36 cellular contexts compared by ENCODE assay signal in the genomic region with DNA sequence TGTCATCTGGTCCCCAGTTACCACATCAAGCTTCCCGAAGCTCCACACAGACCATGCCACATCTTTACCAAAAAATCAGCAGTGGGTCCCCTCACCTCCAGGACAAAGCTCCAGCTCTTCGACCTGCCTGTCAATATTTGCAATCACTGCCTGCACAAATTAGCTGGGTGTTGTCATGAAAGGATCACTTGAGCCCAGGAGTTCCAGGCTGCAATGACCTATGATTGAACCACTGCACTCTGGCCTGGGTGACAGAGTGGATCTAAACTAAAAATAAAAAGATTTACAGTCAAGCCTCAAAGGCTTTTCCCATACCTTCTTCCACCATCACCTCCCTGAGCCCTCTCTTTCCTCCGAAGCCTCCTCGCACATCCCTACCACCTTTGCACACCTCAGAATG. TPM values are rescaled to one million over a fixed set of nuclear protein-coding genes. Genes with fewer than 3 reads are reported as not detected.
"Had no signal": no experiment of that assay in that cellular context is flagged by ENCODE, and none has a peak within 500 bp of the region (broad histone marks: within the 10 kb centered on the region; RNA-seq: fewer than 3 reads in every experiment).

No MANE protein-coding gene starts in this region.

- H3K9me3 Mint-ChIP-seq: activated naive CD8-positive, alpha-beta T cell treated with anti-CD3 and anti-CD28 coated beads for 36 hours; activated T-cell treated with anti-CD3 and anti-CD28 coated beads, Interleukin-2, amount 50 U/mL, for 72 hours; brain; nephron had no signal

- H3K27me3 ChIP-seq: cardiac muscle cell, colonic mucosa, esophagus squamous epithelium, ovary, right lobe of liver, testis, transverse colon had no signal

- H3K36me3 ChIP-seq: adrenal gland, cardiac muscle cell, colonic mucosa, esophagus squamous epithelium, left ventricle myocardium inferior, ovary, right lobe of liver, transverse colon had no signal

- H3K27ac ChIP-seq: adrenal gland, cardiac muscle cell, colonic mucosa, epithelial cell of prostate, esophagus squamous epithelium, heart right ventricle, left ventricle myocardium inferior, ovary, right lobe of liver, testis, transverse colon had no signal

- ATAC-seq: activated T-cell treated with anti-CD3 and anti-CD28 coated beads, Interleukin-2, amount 50 U/mL, for 72 hours; heart right ventricle; mucosa of descending colon had no signal

- DNase-seq: activated CD4-positive, alpha-beta T cell treated with anti-CD3 and anti-CD28 coated beads, Interleukin-2, amount 50 U/mL, for 4 hours; activated CD4-positive, CD25-positive, alpha-beta regulatory T cell treated with anti-CD3 and anti-CD28 coated beads, Interleukin-2, amount 50 U/mL, for 72 hours; activated effector memory CD4-positive, alpha-beta T cell treated with anti-CD3 and anti-CD28 coated beads, Interleukin-2, amount 50 U/mL, for 16 hours; activated naive CD8-positive, alpha-beta T cell treated with anti-CD3 and anti-CD28 coated beads for 36 hours; activated T-cell treated with anti-CD3 and anti-CD28 coated beads for 4 hours; activated T-cell treated with anti-CD3 and anti-CD28 coated beads, Interleukin-2, amount 50 U/mL, for 72 hours; adrenal gland; aorta; cerebellar nuclear complex; colonic mucosa; effector CD8-positive, alpha-beta T cell; esophagus squamous epithelium; foreskin melanocyte; heart right ventricle; kidney glomerular epithelial cell; left ventricle myocardium inferior; mucosa of descending colon; ovary; right lobe of liver; stimulated activated CD4-positive, alpha-beta T cell treated with anti-CD3 and anti-CD28 coated beads, Interleukin-2, amount 100 ng/mL, for 48 hours; stimulated activated naive CD4-positive, alpha-beta T cell treated with Interleukin-2 at 50 U/mL for 16 hours; T1000; testis; transverse colon had no signal

- H3K36me3 Mint-ChIP-seq: activated naive CD8-positive, alpha-beta T cell treated with anti-CD3 and anti-CD28 coated beads for 36 hours; brain had no signal

- H3K27ac Mint-ChIP-seq: activated naive CD8-positive, alpha-beta T cell treated with anti-CD3 and anti-CD28 coated beads for 36 hours; activated T-cell treated with anti-CD3 and anti-CD28 coated beads, Interleukin-2, amount 50 U/mL, for 72 hours; brain; progenitor cell of endocrine pancreas had no signal

- H3K4me1 ChIP-seq: adrenal gland, colonic mucosa, right lobe of liver had no signal

- H3K4me3 ChIP-seq: adrenal gland, cardiac muscle cell, colonic mucosa, esophagus squamous epithelium, heart right ventricle, left ventricle myocardium inferior, mucosa of descending colon, ovary, right lobe of liver, testis, transverse colon had no signal

- H3K9me3 ChIP-seq: adrenal gland, colonic mucosa, esophagus squamous epithelium, heart right ventricle, left ventricle myocardium inferior, mucosa of descending colon, ovary, right lobe of liver, testis, transverse colon had no signal

- H3K4me3 Mint-ChIP-seq: activated naive CD8-positive, alpha-beta T cell treated with anti-CD3 and anti-CD28 coated beads for 36 hours; activated T-cell treated with anti-CD3 and anti-CD28 coated beads, Interleukin-2, amount 50 U/mL, for 72 hours; brain; nephron had no signal

- FAIRE-seq: endometrium had no signal

RNA-seq across cellular contexts. Expression of gene CD4, which starts 7.2 kb away (rescaled TPM):
- total RNA-seq: dermis microvascular lymphatic vessel endothelial cell, glomerular endothelial cell, lung microvascular endothelial cell, myocyte had no signal

RNA-seq across cellular contexts. Expression of gene LAG3, which starts 24.3 kb away (rescaled TPM):
- total RNA-seq: glomerular endothelial cell, left ventricle myocardium inferior, myocyte, renal cortical epithelial cell, skeletal muscle tissue had no signal
